8 cellular contexts compared by ENCODE assay signal in genomic region chr5:60540855-60541805, GRCh38.
DNase-seq lines count a peak whose midpoint lies in the region; ATAC-seq and TF ChIP-seq lines count a peak whose summit lies in the region.

No MANE protein-coding gene starts in this region.

- H3K27ac ChIP-seq in OCI-LY7 (ENCODE audit: low read depth, low read length, poor library complexity, severe bottlenecking) (peak overlapping the region; percentile 15), tibial nerve (no peak overlapping the region)

- no peaks in the 10 kb centered on the region for H3K27me3 Mint-ChIP-seq in nephron progenitor cell (ENCODE audit: low read depth, poor library complexity)
- H3K27me3 Mint-ChIP-seq in activated CD4-positive, alpha-beta T cell treated with anti-CD3 and anti-CD28 coated beads, Interleukin-2, amount 10 ng/mL, durations not matched to agents 24 days and 14 days = no peaks in the 10 kb centered on the region

- H3K9me3 ChIP-seq in OCI-LY7 (ENCODE audit: low read length) = no peaks in the 10 kb centered on the region
- H3K9me3 ChIP-seq in tibial nerve = no peaks in the 10 kb centered on the region

- no peak for TF ChIP-seq CTCF in OCI-LY7 (conservative IDR thresholded peaks at IDR 0.05; ENCODE audit: low read length)
- TF ChIP-seq CTCF in nephron progenitor cell (IDR thresholded peaks at IDR 0.05) = no peak
- TF ChIP-seq CTCF in tibial nerve (IDR thresholded peaks at IDR 0.05) = no peak

- H3K9me2 ChIP-seq in OCI-LY7 (ENCODE audit: insufficient read depth, low read length) = no peaks in the 10 kb centered on the region

- no peaks in the 10 kb centered on the region; the same call in 1 of the 2 replicates for H4K20me1 ChIP-seq in OCI-LY7 (ENCODE audit: insufficient read depth, low read length)

- peak; percentile 85 for ATAC-seq in GM18519 (IDR thresholded peaks at IDR 0.05; ENCODE audit: low FRiP score, unreplicated experiment)
- ATAC-seq in HG02623 (IDR thresholded peaks at IDR 0.05; ENCODE audit: unreplicated experiment) = peak; percentile 92

- peaks cover 34% of the 10 kb centered on the region for H3K4me1 ChIP-seq in OCI-LY7 (ENCODE audit: insufficient read depth, low read length, poor library complexity, severe bottlenecking)
- H3K4me1 ChIP-seq in tibial nerve = no peaks in the 10 kb centered on the region

- no TSS peak for BruUV-seq in OCI-LY7 (replicated peaks; lab: Mats Ljungman, UMichigan)

- no peak for TF ChIP-seq EP300 in tibial nerve (IDR thresholded peaks at IDR 0.05)

- no peak for TF ChIP-seq POLR2A in tibial nerve (IDR thresholded peaks at IDR 0.05)

- H3K79me2 ChIP-seq in OCI-LY7 (ENCODE audit: insufficient read depth, low read depth, low read length) = no peaks in the 10 kb centered on the region

- H2AFZ ChIP-seq in OCI-LY7 (ENCODE audit: low read length) = no peak overlapping the region

- H3K4me1 Mint-ChIP-seq in nephron progenitor cell = peaks cover 26% of the 10 kb centered on the region
- no peaks in the 10 kb centered on the region for H3K4me1 Mint-ChIP-seq in activated CD4-positive, alpha-beta T cell treated with anti-CD3 and anti-CD28 coated beads, Interleukin-2, amount 10 ng/mL, durations not matched to agents 24 days and 14 days

- POLR2A ChIA-PET in OCI-LY7 (lab: Charles Lee) = interaction anchor here (1.1 kb wide), 1 partner anchor 18 kb away, joined by 3 read pairs; no protein-coding TSS in a partner anchor

- no peak overlapping the region for H3K4me3 ChIP-seq in OCI-LY7 (ENCODE audit: low read depth, low read length, poor library complexity, severe bottlenecking)
- no peak overlapping the region for H3K4me3 ChIP-seq in tibial nerve

- no peaks in the 10 kb centered on the region for H3K27me3 ChIP-seq in tibial nerve

- H3K27ac Mint-ChIP-seq in nephron progenitor cell = peak overlapping the region; percentile 33
- no peak overlapping the region for H3K27ac Mint-ChIP-seq in activated CD4-positive, alpha-beta T cell treated with anti-CD3 and anti-CD28 coated beads, Interleukin-2, amount 10 ng/mL, durations not matched to agents 24 days and 14 days

- H3K36me3 Mint-ChIP-seq in nephron progenitor cell (ENCODE audit: low read depth) = no peaks in the 10 kb centered on the region
- H3K36me3 Mint-ChIP-seq in activated CD4-positive, alpha-beta T cell treated with anti-CD3 and anti-CD28 coated beads, Interleukin-2, amount 10 ng/mL, durations not matched to agents 24 days and 14 days (ENCODE audit: low read depth) = no peaks in the 10 kb centered on the region

- no peaks in the 10 kb centered on the region for H3K36me3 ChIP-seq in OCI-LY7 (ENCODE audit: insufficient read depth, low read length)
- H3K36me3 ChIP-seq in tibial nerve = no peaks in the 10 kb centered on the region

- CTCF ChIA-PET in OCI-LY7 (lab: Charles Lee; ENCODE audit: unreplicated experiment) = no interaction called here

- WGBS in tibial nerve, 2 donors = 46 to 51% methylated on average over 5 of the region's 5 CpGs

- intact Hi-C loops in OCI-LY7 (cut with micrococcal nuclease; ENCODE audit: unreplicated experiment) = no loop called here
- intact Hi-C loops in activated CD4-positive, alpha-beta T cell treated with anti-CD3 and anti-CD28 coated beads, Interleukin-2, amount 10 ng/mL, durations not matched to agents 24 days and 14 days (cut with micrococcal nuclease) = no loop called here

- no peaks in the 10 kb centered on the region for H3K9me3 Mint-ChIP-seq in nephron progenitor cell
- no peaks in the 10 kb centered on the region for H3K9me3 Mint-ChIP-seq in activated CD4-positive, alpha-beta T cell treated with anti-CD3 and anti-CD28 coated beads, Interleukin-2, amount 10 ng/mL, durations not matched to agents 24 days and 14 days

- H3K4me3 Mint-ChIP-seq in nephron progenitor cell = peak overlapping the region; percentile 10
- H3K4me3 Mint-ChIP-seq in activated CD4-positive, alpha-beta T cell treated with anti-CD3 and anti-CD28 coated beads, Interleukin-2, amount 10 ng/mL, durations not matched to agents 24 days and 14 days = no peak overlapping the region

- DNase-seq in OCI-LY7 (ENCODE audit: low spot score) = peak; percentile 50
- DNase-seq in nephron progenitor cell = no peak
- DNase-seq in mesenteric fat pad (ENCODE audit: low spot score) = no peak
- no peak for DNase-seq in activated CD4-positive, CD25-positive, alpha-beta regulatory T cell treated with anti-CD3 and anti-CD28 coated beads, Interleukin-2, amount 50 U/mL, for 72 hours
- no peak for DNase-seq in tibial nerve (ENCODE audit: low spot score in 2 of 2)
- DNase-seq in activated CD4-positive, alpha-beta T cell treated with anti-CD3 and anti-CD28 coated beads, Interleukin-2, amount 10 ng/mL, durations not matched to agents 24 days and 14 days = no peak

- H3K4me2 ChIP-seq in OCI-LY7 (ENCODE audit: low read length) = peak overlapping the region; percentile 28; the same call in 1 of the 2 replicates
